8 cellular contexts compared by ENCODE assay signal in genomic region chr21:37582613-37583012, GRCh38.
DNase-seq lines count a peak whose midpoint lies in the region; ATAC-seq and TF ChIP-seq lines count a peak whose summit lies in the region.

No MANE protein-coding gene starts in this region.

- intact Hi-C loops in Panc1 (cut with micrococcal nuclease; ENCODE audit: unreplicated experiment), result no loop called here

- H3K79me2 ChIP-seq in osteoblast (ENCODE audit: insufficient read depth, low read length), result no peaks in the 10 kb centered on the region

- peak; percentile 72 for DNase-seq in AG20443 (ENCODE audit: low spot score)
- no peak for DNase-seq in Panc1 (ENCODE audit: low read depth, low spot score)
- DNase-seq in epithelial cell of proximal tubule (ENCODE audit: low read depth), result no peak
- peak; percentile 77 for DNase-seq in osteoblast (ENCODE audit: insufficient read length, low spot score, missing footprints)
- DNase-seq in activated CD4-positive, alpha-beta T cell treated with anti-CD3 and anti-CD28 coated beads, Interleukin-2, amount 50 U/mL, for 1 hour, result no peak
- DNase-seq in COLO829 (ENCODE audit: low spot score), result no peak

- H3K27me3 ChIP-seq in Panc1 (ENCODE audit: control insufficient read depth, insufficient read depth, low read length) (no peaks in the 10 kb centered on the region), osteoblast (ENCODE audit: insufficient read depth, low read length) (peaks cover 5% of the 10 kb centered on the region)

- H2AFZ ChIP-seq in osteoblast (ENCODE audit: low read length), result no peak overlapping the region

- in situ Hi-C loops in Panc1 (cut with HindIII; ENCODE audit: low pct_unique_long_range_greater_than_20kb, low sequenced_read_pairs), result no loop called here

- CTCF ChIA-PET in Panc1 (lab: Charles Lee), result no interaction called here

- H3K4me3 ChIP-seq in Panc1 (ENCODE audit: low read depth in 2 of 2, low read length in 2 of 2) (no peak overlapping the region), epithelial cell of proximal tubule (ENCODE audit: low read depth, low read length) (no peak overlapping the region), osteoblast (ENCODE audit: insufficient read depth, low read length) (no peak overlapping the region)

- H3K9me3 ChIP-seq in Panc1 (ENCODE audit: control insufficient read depth, insufficient read depth, low read depth, low read length), result peaks cover 9% of the 10 kb centered on the region; the same call in 1 of the 2 replicates
- H3K9me3 ChIP-seq in osteoblast (ENCODE audit: low read depth, low read length), result no peaks in the 10 kb centered on the region

- H3K27ac ChIP-seq in Panc1 (ENCODE audit: low read length) (no peak overlapping the region), osteoblast (ENCODE audit: low read depth, low read length) (no peak overlapping the region)

- POLR2A ChIA-PET in Panc1 (lab: Charles Lee), result no interaction called here

- ATAC-seq in GM19351 (IDR thresholded peaks at IDR 0.05; ENCODE audit: unreplicated experiment) (peak; percentile 61), Panc1 (peak; percentile 81), GM21619 (IDR thresholded peaks at IDR 0.05; ENCODE audit: unreplicated experiment) (no peak)

- TF ChIP-seq CTCF in Panc1 (IDR thresholded peaks at IDR 0.05) (peak; percentile 75), epithelial cell of proximal tubule (conservative IDR thresholded peaks at IDR 0.05; ENCODE audit: low read depth, low read length) (peak; percentile 77), osteoblast (IDR thresholded peaks at IDR 0.05; ENCODE audit: extremely low read depth, low read depth, low read length) (peak; percentile 68)

- no peaks in the 10 kb centered on the region for H3K4me1 ChIP-seq in Panc1 (ENCODE audit: control insufficient read depth, insufficient read depth, low read length)
- H3K4me1 ChIP-seq in osteoblast (ENCODE audit: insufficient read depth, low read length), result no peaks in the 10 kb centered on the region

- no peak overlapping the region for H3K4me2 ChIP-seq in osteoblast (ENCODE audit: insufficient read depth, low read length)

- no TSS peak for BruUV-seq in Panc1 (replicated peaks; lab: Mats Ljungman, UMichigan)

- no peaks in the 10 kb centered on the region for H4K20me1 ChIP-seq in osteoblast (ENCODE audit: insufficient read depth, low read length)

- H3K36me3 ChIP-seq in Panc1 (ENCODE audit: control insufficient read depth, insufficient read depth, low read length) (no peaks in the 10 kb centered on the region), osteoblast (ENCODE audit: insufficient read depth, low read length) (no peaks in the 10 kb centered on the region)

Comparison
In these comparisons a context has a peak if more than half of its experiments do, and no peak if none do; other contexts are left out.
1. DNase-seq: peak in AG20443 (single experiment) and osteoblast (single experiment); none in Panc1 (single experiment), epithelial cell of proximal tubule (single experiment), activated CD4-positive, alpha-beta T cell treated with anti-CD3 and anti-CD28 coated beads, Interleukin-2, amount 50 U/mL, for 1 hour (single experiment) and COLO829 (single experiment).
2. Peak in every context shown above with its lines, with median percentiles within 50 percentile points of each other: CTCF ChIP-seq.